Comparison of ENCODE assay signal across 12 cellular contexts in genomic region chr1:234915923-234916675, GRCh38.
DNase-seq lines count a peak whose midpoint lies in the region; ATAC-seq and TF ChIP-seq lines count a peak whose summit lies in the region.
"Had no signal": no experiment of that assay in that cellular context is flagged by ENCODE, and none has a peak within 500 bp of the region (broad histone marks: within the 10 kb centered on the region; RNA-seq: fewer than 3 reads in every experiment).

No MANE protein-coding gene starts in this region.

- TF ChIP-seq CTCF in natural killer cell (IDR thresholded peaks at IDR 0.05) = no peak
- TF ChIP-seq CTCF in ascending aorta (IDR thresholded peaks at IDR 0.05) = no peak
- no peak for TF ChIP-seq CTCF in mucosa of descending colon (IDR thresholded peaks at IDR 0.05)

- ATAC-seq in natural killer cell treated with Interleukin-12 subunit alpha and Interleukin-12 subunit beta and Interleukin-15 and Interleukin-18, amount 100 ng/mL, for 72 hours = no peak
- ATAC-seq in natural killer cell (no peak), mucosa of descending colon (peak; percentile 50), GM21447 (IDR thresholded peaks at IDR 0.05; ENCODE audit: unreplicated experiment) (no peak)
- ATAC-seq: CD8-positive, alpha-beta T cell had no signal

- H3K36me3 Mint-ChIP-seq in natural killer cell treated with Interleukin-12 subunit alpha and Interleukin-12 subunit beta and Interleukin-15 and Interleukin-18, amount 100 ng/mL, for 72 hours = no peaks in the 10 kb centered on the region
- no peaks in the 10 kb centered on the region for H3K36me3 Mint-ChIP-seq in natural killer cell
- H3K36me3 Mint-ChIP-seq: CD8-positive, alpha-beta T cell had no signal

- no peak overlapping the region for H3K4me3 Mint-ChIP-seq in natural killer cell treated with Interleukin-12 subunit alpha and Interleukin-12 subunit beta and Interleukin-15 and Interleukin-18, amount 100 ng/mL, for 72 hours
- H3K4me3 Mint-ChIP-seq in natural killer cell = no peak overlapping the region
- H3K4me3 Mint-ChIP-seq: CD8-positive, alpha-beta T cell had no signal

- intact Hi-C loops in natural killer cell (cut with micrococcal nuclease) = no loop called here
- intact Hi-C loops in ascending aorta (cut with DNase I) = loop anchor here (2.0 to 5.0 kb wide), 4 partner anchors 55 to 384 kb away; no protein-coding TSS in a partner anchor
- intact Hi-C loops in mucosa of descending colon (cut with DNase I, micrococcal nuclease) = no loop called here

- no peaks in the 10 kb centered on the region for H3K9me3 Mint-ChIP-seq in natural killer cell treated with Interleukin-12 subunit alpha and Interleukin-12 subunit beta and Interleukin-15 and Interleukin-18, amount 100 ng/mL, for 72 hours
- H3K9me3 Mint-ChIP-seq in natural killer cell = no peaks in the 10 kb centered on the region
- H3K9me3 Mint-ChIP-seq: CD8-positive, alpha-beta T cell had no signal

- no peaks in the 10 kb centered on the region for H3K27me3 ChIP-seq in ascending aorta

- H3K36me3 ChIP-seq in ascending aorta (no peaks in the 10 kb centered on the region), mucosa of descending colon (ENCODE audit: low read depth) (no peaks in the 10 kb centered on the region)

- H3K9me3 ChIP-seq in ascending aorta (no peaks in the 10 kb centered on the region), mucosa of descending colon (no peaks in the 10 kb centered on the region)

- peak overlapping the region; percentile 7 to 82 for H3K27ac Mint-ChIP-seq in natural killer cell treated with Interleukin-12 subunit alpha and Interleukin-12 subunit beta and Interleukin-15 and Interleukin-18, amount 100 ng/mL, for 72 hours
- H3K27ac Mint-ChIP-seq in natural killer cell = no peak overlapping the region
- H3K27ac Mint-ChIP-seq: CD8-positive, alpha-beta T cell had no signal

- peak overlapping the region in 1 of 2 donors; percentile 1 for H3K4me3 ChIP-seq in ascending aorta
- H3K4me3 ChIP-seq in mucosa of descending colon = no peak overlapping the region

- peaks cover 38 to 88% of the 10 kb centered on the region in 2 donors for H3K4me1 ChIP-seq in ascending aorta
- H3K4me1 ChIP-seq in mucosa of descending colon (ENCODE audit: low read depth) = peaks cover 25% of the 10 kb centered on the region

- peak overlapping the region; percentile 86 to 94 for H3K27ac ChIP-seq in ascending aorta

- H3K4me1 Mint-ChIP-seq in natural killer cell treated with Interleukin-12 subunit alpha and Interleukin-12 subunit beta and Interleukin-15 and Interleukin-18, amount 100 ng/mL, for 72 hours (ENCODE audit: low read depth in 2 of 2) = peaks cover 45 to 52% of the 10 kb centered on the region in 2 donors
- H3K4me1 Mint-ChIP-seq in natural killer cell = peaks cover 36 to 50% of the 10 kb centered on the region in 2 donors

- DNase-seq in natural killer cell treated with Interleukin-12 subunit alpha and Interleukin-12 subunit beta and Interleukin-15 and Interleukin-18, amount 100 ng/mL, for 72 hours (ENCODE audit: low spot score) = no peak
- DNase-seq in natural killer cell = no peak
- peak in 1 of 2 donors; percentile 72 for DNase-seq in ascending aorta (ENCODE audit: low spot score in 2 of 2)
- no peak for DNase-seq in mucosa of descending colon
- DNase-seq in stimulated activated CD8-positive, alpha-beta memory T cell treated with anti-CD3 and anti-CD28 coated beads, Interleukin-4, amount 100 ng/mL, for 48 hours = no peak
- no peak for DNase-seq in NCI-H446 treated with DMSO at 0.1 percent for 48 hours (lab: John Stamatoyannopoulos, UW)
- DNase-seq in effector CD4-positive, alpha-beta T cell = no peak
- DNase-seq: activated naive CD4-positive, alpha-beta T cell treated with Interleukin-2 at 50 U/mL for 16 hours; CD8-positive, alpha-beta T cell; mammary epithelial cell; T1000 had no signal

- no peaks in the 10 kb centered on the region for H3K27me3 Mint-ChIP-seq in natural killer cell treated with Interleukin-12 subunit alpha and Interleukin-12 subunit beta and Interleukin-15 and Interleukin-18, amount 100 ng/mL, for 72 hours
- no peaks in the 10 kb centered on the region for H3K27me3 Mint-ChIP-seq in natural killer cell (ENCODE audit: low read depth in 2 of 2)

Comparison
In these comparisons a context has a peak if more than half of its experiments do, and no peak if none do; other contexts are left out.
1. H3K27ac Mint-ChIP-seq: peak in natural killer cell treated with Interleukin-12 subunit alpha and Interleukin-12 subunit beta and Interleukin-15 and Interleukin-18, amount 100 ng/mL, for 72 hours (2 of 2); none in natural killer cell (0 of 2).